ENCODE assay signal across 17 cellular contexts in the genomic region with DNA sequence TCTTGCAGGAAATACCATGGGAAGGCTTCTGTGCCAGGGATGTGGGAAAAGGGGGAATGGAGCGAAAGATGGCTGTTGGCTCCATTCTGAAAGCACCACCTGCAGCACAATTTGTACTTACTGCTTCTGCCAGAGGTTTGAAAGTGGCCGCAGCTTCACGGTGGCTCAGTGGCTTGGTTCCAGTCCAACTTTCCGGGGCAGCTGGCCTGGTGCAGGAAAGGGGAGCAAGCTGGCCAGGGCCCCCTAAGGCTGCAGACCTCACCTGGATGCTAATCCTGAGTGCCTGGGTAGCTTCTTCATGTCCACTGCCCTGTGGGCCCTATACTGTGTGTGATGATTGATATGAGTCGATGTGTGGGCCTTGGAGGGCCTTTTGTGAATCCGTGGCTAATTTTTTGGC.
DNase-seq lines count a peak whose midpoint lies in the region; ATAC-seq and TF ChIP-seq lines count a peak whose summit lies in the region.
"Had no signal": no experiment of that assay in that cellular context is flagged by ENCODE, and none has a peak within 500 bp of the region (broad histone marks: within the 10 kb centered on the region; RNA-seq: fewer than 3 reads in every experiment).

No MANE protein-coding gene starts in this region.

- DNase-seq in IMR-90 (no peak), mesenteric fat pad (ENCODE audit: low spot score) (peak; percentile 62), type B pancreatic cell (ENCODE audit: extremely low spot score, unreplicated experiment) (peak; percentile 39), NCI-H82 treated with DMSO at 0.1 percent for 48 hours (lab: John Stamatoyannopoulos, UW; ENCODE audit: unreplicated experiment) (no peak), right lobe of liver (no peak), amniotic stem cell (lab: John Stamatoyannopoulos, UW) (no peak)
- DNase-seq in activated CD8-positive, alpha-beta memory T cell treated with anti-CD3 and anti-CD28 coated beads, Interleukin-2, amount 10 ng/mL, durations not matched to agents 7 days and 5 days: peak; percentile 23
- DNase-seq: BE2C; CD4-positive, alpha-beta memory T cell; GF-D8; NCI-H2107; NCI-H345; NCI-H69; SHP77 had no signal

- ATAC-seq in IMR-90 (ENCODE audit: low read depth): no peak
- no peak for ATAC-seq in activated CD8-positive, alpha-beta memory T cell treated with anti-CD3 and anti-CD28 coated beads, Interleukin-2, amount 10 ng/mL, durations not matched to agents 7 days and 5 days
- ATAC-seq in right lobe of liver: no peak
- ATAC-seq: K562, Panc1 had no signal

- H4K91ac ChIP-seq in IMR-90 (ENCODE audit: insufficient read depth, low read depth, low read length): no peak overlapping the region

- TF ChIP-seq RAD21 in IMR-90 (IDR thresholded peaks at IDR 0.05; ENCODE audit: low read length): no peak

- H4K8ac ChIP-seq in IMR-90 (ENCODE audit: low read depth in 2 of 2, low read length in 2 of 2): no peak overlapping the region

- in situ Hi-C loops in IMR-90 (cut with MboI; ENCODE audit: low sequenced_read_pairs): no loop called here

- H3K4me3 ChIP-seq in IMR-90 (ENCODE audit: insufficient read depth, low read depth, low read length): no peak overlapping the region
- H3K4me3 ChIP-seq in right lobe of liver: no peak overlapping the region
- H3K4me3 ChIP-seq: K562 had no signal

- H3K27ac ChIP-seq in IMR-90 (ENCODE audit: insufficient read depth, low read length) (no peak overlapping the region), right lobe of liver (no peak overlapping the region)
- H3K27ac ChIP-seq: HL-60 had no signal

- no peak overlapping the region for H3K27ac Mint-ChIP-seq in activated CD8-positive, alpha-beta memory T cell treated with anti-CD3 and anti-CD28 coated beads, Interleukin-2, amount 10 ng/mL, durations not matched to agents 7 days and 5 days
- H3K27ac Mint-ChIP-seq in type B pancreatic cell: no peak overlapping the region
- H3K27ac Mint-ChIP-seq: CD4-positive, alpha-beta memory T cell had no signal

- dilution Hi-C loops in IMR-90 (cut with HindIII; ENCODE audit: low sequenced_read_pairs, unreplicated experiment): no loop called here

- no peaks in the 10 kb centered on the region for H3K4me1 Mint-ChIP-seq in activated CD8-positive, alpha-beta memory T cell treated with anti-CD3 and anti-CD28 coated beads, Interleukin-2, amount 10 ng/mL, durations not matched to agents 7 days and 5 days
- H3K4me1 Mint-ChIP-seq in type B pancreatic cell (ENCODE audit: unreplicated experiment): peaks cover 36% of the 10 kb centered on the region
- H3K4me1 Mint-ChIP-seq: CD4-positive, alpha-beta memory T cell had no signal

- H2BK15ac ChIP-seq in IMR-90 (ENCODE audit: low read depth, low read length): no peak overlapping the region

- H3K9ac ChIP-seq in IMR-90 (ENCODE audit: low read depth, low read length): no peak overlapping the region

- no peak overlapping the region for H3K14ac ChIP-seq in IMR-90 (replicated peaks; ENCODE audit: low read depth, low read length)

- 100% methylated on average over 1 of the region's 6 CpGs; no CpG with 5 or more reads in 1 of the 2 experiments for WGBS in IMR-90 (ENCODE audit: extremely low coverage in 2 of 2, insufficient read length in 1 of 2), 2 experiments
- WGBS in right lobe of liver (ENCODE audit: insufficient coverage, low coverage, low lambda C conversion rate, missing lambda C conversion rate): 88% methylated on average over 2 of the region's 6 CpGs

- intact Hi-C loops in IMR-90 (cut with micrococcal nuclease): no loop called here
- intact Hi-C loops in right lobe of liver (cut with DNase I): no loop called here

- no peak overlapping the region for H3K4me3 Mint-ChIP-seq in activated CD8-positive, alpha-beta memory T cell treated with anti-CD3 and anti-CD28 coated beads, Interleukin-2, amount 10 ng/mL, durations not matched to agents 7 days and 5 days
- no peak overlapping the region for H3K4me3 Mint-ChIP-seq in type B pancreatic cell
- H3K4me3 Mint-ChIP-seq: CD4-positive, alpha-beta memory T cell had no signal

- TF ChIP-seq POLR2A in IMR-90 (IDR thresholded peaks at IDR 0.05; ENCODE audit: low read depth, low read length) (no peak), right lobe of liver (IDR thresholded peaks at IDR 0.05) (no peak)

- POLR2A ChIA-PET in IMR-90 (lab: Charles Lee; ENCODE audit: unreplicated experiment): no interaction called here

- H3K27me3 ChIP-seq in IMR-90 (ENCODE audit: control insufficient read depth, insufficient read depth, low read length): peaks cover 1% of the 10 kb centered on the region
- H3K27me3 ChIP-seq in right lobe of liver: no peaks in the 10 kb centered on the region
- H3K27me3 ChIP-seq: BE2C had no signal

- BruUV-seq in IMR-90 (replicated peaks; lab: Mats Ljungman, UMichigan): no TSS peak

- H3K9me3 ChIP-seq in IMR-90 (ENCODE audit: control insufficient read depth, insufficient read depth, low read length): peaks cover 4% of the 10 kb centered on the region
- H3K9me3 ChIP-seq in right lobe of liver: no peaks in the 10 kb centered on the region
- H3K9me3 ChIP-seq: BE2C had no signal

- H3K36me3 Mint-ChIP-seq in activated CD8-positive, alpha-beta memory T cell treated with anti-CD3 and anti-CD28 coated beads, Interleukin-2, amount 10 ng/mL, durations not matched to agents 7 days and 5 days: no peaks in the 10 kb centered on the region
- H3K36me3 Mint-ChIP-seq in type B pancreatic cell: no peaks in the 10 kb centered on the region
- H3K36me3 Mint-ChIP-seq: CD4-positive, alpha-beta memory T cell had no signal

- no peak overlapping the region for H3K56ac ChIP-seq in IMR-90 (ENCODE audit: extremely low read depth, insufficient read depth, low read length)

- no peak overlapping the region for H3K4me2 ChIP-seq in IMR-90 (ENCODE audit: low read depth, low read length)

- TF ChIP-seq CTCF in IMR-90 (conservative IDR thresholded peaks at IDR 0.05; ENCODE audit: low read depth, low read length): no peak
- no peak for TF ChIP-seq CTCF in type B pancreatic cell (conservative IDR thresholded peaks at IDR 0.05)
- no peak for TF ChIP-seq CTCF in right lobe of liver (IDR thresholded peaks at IDR 0.05)

- H3K9me3 Mint-ChIP-seq in activated CD8-positive, alpha-beta memory T cell treated with anti-CD3 and anti-CD28 coated beads, Interleukin-2, amount 10 ng/mL, durations not matched to agents 7 days and 5 days (ENCODE audit: low read depth): no peaks in the 10 kb centered on the region
- no peaks in the 10 kb centered on the region for H3K9me3 Mint-ChIP-seq in type B pancreatic cell

- H4K20me1 ChIP-seq in IMR-90 (ENCODE audit: insufficient read depth, low read length): no peaks in the 10 kb centered on the region

- H3K23ac ChIP-seq in IMR-90 (ENCODE audit: low read depth, low read length): no peak overlapping the region

- no peaks in the 10 kb centered on the region for H3K79me1 ChIP-seq in IMR-90 (ENCODE audit: low read depth in 1 of 2, low read length in 2 of 2)

- H3K18ac ChIP-seq in IMR-90 (ENCODE audit: low read depth, low read length): no peak overlapping the region

- H4K5ac ChIP-seq in IMR-90 (ENCODE audit: low read depth, low read length): no peak overlapping the region

- H2AK5ac ChIP-seq in IMR-90 (ENCODE audit: low read depth, low read length): no peak overlapping the region

- no peak overlapping the region for H2BK5ac ChIP-seq in IMR-90 (ENCODE audit: low read depth, low read length, poor library complexity, severe bottlenecking)

- H2AFZ ChIP-seq in IMR-90 (replicated peaks; ENCODE audit: low read length, poor library complexity): peak overlapping the region; percentile 37

- no peak overlapping the region for H2BK120ac ChIP-seq in IMR-90 (ENCODE audit: low read depth, low read length)

- H2AK9ac ChIP-seq in IMR-90 (replicated peaks; ENCODE audit: low read depth, low read length, poor library complexity): no peak overlapping the region

- H3K9me1 ChIP-seq in IMR-90 (ENCODE audit: insufficient read depth, low read length): peaks cover 4% of the 10 kb centered on the region; the same call in 1 of the 2 replicates

- CTCF ChIA-PET in IMR-90 (lab: Yijun Ruan, JAX): no interaction called here
- CTCF ChIA-PET in activated CD8-positive, alpha-beta memory T cell treated with anti-CD3 and anti-CD28 coated beads, Interleukin-2, amount 10 ng/mL, durations not matched to agents 7 days and 5 days (lab: Charles Lee): no interaction called here

- peaks cover 10% of the 10 kb centered on the region for H3K4me1 ChIP-seq in IMR-90 (ENCODE audit: control insufficient read depth, insufficient read depth, low read length)
- H3K4me1 ChIP-seq in right lobe of liver: no peaks in the 10 kb centered on the region

- no peaks in the 10 kb centered on the region for H3K36me3 ChIP-seq in IMR-90 (ENCODE audit: control insufficient read depth, insufficient read depth, low read length)
- H3K36me3 ChIP-seq in right lobe of liver: no peaks in the 10 kb centered on the region
- H3K36me3 ChIP-seq: BE2C had no signal

- H3K27me3 Mint-ChIP-seq in activated CD8-positive, alpha-beta memory T cell treated with anti-CD3 and anti-CD28 coated beads, Interleukin-2, amount 10 ng/mL, durations not matched to agents 7 days and 5 days: peaks cover 6% of the 10 kb centered on the region
- no peaks in the 10 kb centered on the region for H3K27me3 Mint-ChIP-seq in type B pancreatic cell

- H2BK20ac ChIP-seq in IMR-90 (ENCODE audit: low read depth, low read length): no peak overlapping the region

- H3K4ac ChIP-seq in IMR-90 (ENCODE audit: low read depth, low read length): no peak overlapping the region

TF ChIP-seq in IMR-90, 13 proteins besides CTCF, POLR2A, EP300 and RAD21 (continues in another document):
- TF ChIP-seq, protein P1, sequence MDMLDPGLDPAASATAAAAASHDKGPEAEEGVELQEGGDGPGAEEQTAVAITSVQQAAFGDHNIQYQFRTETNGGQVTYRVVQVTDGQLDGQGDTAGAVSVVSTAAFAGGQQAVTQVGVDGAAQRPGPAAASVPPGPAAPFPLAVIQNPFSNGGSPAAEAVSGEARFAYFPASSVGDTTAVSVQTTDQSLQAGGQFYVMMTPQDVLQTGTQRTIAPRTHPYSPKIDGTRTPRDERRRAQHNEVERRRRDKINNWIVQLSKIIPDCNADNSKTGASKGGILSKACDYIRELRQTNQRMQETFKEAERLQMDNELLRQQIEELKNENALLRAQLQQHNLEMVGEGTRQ (IDR thresholded peaks at IDR 0.05; ENCODE audit: low read depth, low read length): no peak
- TF ChIP-seq BHLHE40 (IDR thresholded peaks at IDR 0.05; ENCODE audit: low read depth, low read length) (no peak), CEBPB (IDR thresholded peaks at IDR 0.05; ENCODE audit: low read depth, low read length) (no peak), FOS (IDR thresholded peaks at IDR 0.05; ENCODE audit: low read depth, low read length) (no peak)
- TF ChIP-seq, protein P2, sequence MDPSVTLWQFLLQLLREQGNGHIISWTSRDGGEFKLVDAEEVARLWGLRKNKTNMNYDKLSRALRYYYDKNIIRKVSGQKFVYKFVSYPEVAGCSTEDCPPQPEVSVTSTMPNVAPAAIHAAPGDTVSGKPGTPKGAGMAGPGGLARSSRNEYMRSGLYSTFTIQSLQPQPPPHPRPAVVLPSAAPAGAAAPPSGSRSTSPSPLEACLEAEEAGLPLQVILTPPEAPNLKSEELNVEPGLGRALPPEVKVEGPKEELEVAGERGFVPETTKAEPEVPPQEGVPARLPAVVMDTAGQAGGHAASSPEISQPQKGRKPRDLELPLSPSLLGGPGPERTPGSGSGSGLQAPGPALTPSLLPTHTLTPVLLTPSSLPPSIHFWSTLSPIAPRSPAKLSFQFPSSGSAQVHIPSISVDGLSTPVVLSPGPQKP (IDR thresholded peaks at IDR 0.05; ENCODE audit: borderline replicate concordance, low read depth, low read length): no peak

Comparison
In these comparisons a context has a peak if more than half of its experiments do, and no peak if none do; other contexts are left out.
1. DNase-seq: peak in activated CD8-positive, alpha-beta memory T cell treated with anti-CD3 and anti-CD28 coated beads, Interleukin-2, amount 10 ng/mL, durations not matched to agents 7 days and 5 days (single experiment), mesenteric fat pad (single experiment) and type B pancreatic cell (single experiment); none in IMR-90 (single experiment), NCI-H82 treated with DMSO at 0.1 percent for 48 hours (single experiment), right lobe of liver (0 of 3) and amniotic stem cell (single experiment).